8 cellular contexts compared by ENCODE assay signal in genomic region chr4:2534904-2535385, GRCh38. TPM values are rescaled to one million over a fixed set of nuclear protein-coding genes. Genes with fewer than 3 reads are reported as not detected.
DNase-seq lines count a peak whose midpoint lies in the region; ATAC-seq, FAIRE-seq and TF ChIP-seq lines count a peak whose summit lies in the region.

No MANE protein-coding gene starts in this region.

- no peak for TF ChIP-seq CTCF in ascending aorta (IDR thresholded peaks at IDR 0.05)
- no peak for TF ChIP-seq CTCF in HepG2 (CRISPR knock-in tag; IDR thresholded peaks at IDR 0.05)
- TF ChIP-seq CTCF in type B pancreatic cell (conservative IDR thresholded peaks at IDR 0.05): no peak

- TF ChIP-seq EP300 in HepG2 (IDR thresholded peaks at IDR 0.05; ENCODE audit: low read depth in 2 of 2, low read length in 2 of 2) (no peak), HepG2 (CRISPR knock-in tag; IDR thresholded peaks at IDR 0.05; ENCODE audit: borderline replicate concordance) (no peak)

- POLR2A ChIA-PET in HepG2 (lab: Yijun Ruan, JAX): interaction anchor here (0.7 to 2.5 kb wide), 2 partner anchors 8 to 66 kb away, joined by 4 to 25 read pairs; partner anchors contain the start of gene RNF4

- no peak overlapping the region for H2AFZ ChIP-seq in HepG2 (ENCODE audit: low read length)

- no peaks in the 10 kb centered on the region for H3K36me3 ChIP-seq in ascending aorta
- H3K36me3 ChIP-seq in HepG2 (replicated peaks in 1 of 2; ENCODE audit: control insufficient read depth in 1 of 2, insufficient read depth in 2 of 2, low read length in 2 of 2): no peaks in the 10 kb centered on the region

- H3K27ac ChIP-seq in ascending aorta: peak overlapping the region; percentile 85 to 95
- H3K27ac ChIP-seq in HepG2 (ENCODE audit: extremely low read length, insufficient read depth, low read length): peak overlapping the region; percentile 86

- in situ Hi-C loops in HepG2 (cut with HindIII; ENCODE audit: extremely low pct_ligation_motif_present, low pct_unique_long_range_greater_than_20kb): no loop called here

- H3K9me3 Mint-ChIP-seq in activated naive CD4-positive, alpha-beta T cell treated with anti-CD3 and anti-CD28 coated beads, Interleukin-2, amount 50 U/mL, for 24 hours: no peaks in the 10 kb centered on the region
- H3K9me3 Mint-ChIP-seq in type B pancreatic cell: no peaks in the 10 kb centered on the region

- H3K9ac ChIP-seq in HepG2 (ENCODE audit: insufficient read depth, low read depth, low read length): peak overlapping the region; percentile 92

- CTCF ChIA-PET in HepG2 (lab: Yijun Ruan, JAX; ENCODE audit: low intra/inter-chr PET ratio, low total read pairs): no interaction called here

- H3K27ac Mint-ChIP-seq in activated naive CD4-positive, alpha-beta T cell treated with anti-CD3 and anti-CD28 coated beads, Interleukin-2, amount 50 U/mL, for 24 hours: peak overlapping the region; percentile 72
- H3K27ac Mint-ChIP-seq in type B pancreatic cell: peak overlapping the region; percentile 93

- H3K4me3 Mint-ChIP-seq in activated naive CD4-positive, alpha-beta T cell treated with anti-CD3 and anti-CD28 coated beads, Interleukin-2, amount 50 U/mL, for 24 hours: peak overlapping the region; percentile 90
- peak overlapping the region; percentile 96 for H3K4me3 Mint-ChIP-seq in type B pancreatic cell

- no peak; a peak in 1 of 4 replicates for TF ChIP-seq POLR2A in HepG2 (IDR thresholded peaks at IDR 0.05; ENCODE audit: insufficient read depth in 1 of 2, low read depth in 2 of 2, low read length in 2 of 2)

- WGBS in HepG2 (ENCODE audit: low lambda C conversion rate): 3% methylated on average over 3 of the region's 6 CpGs

- FAIRE-seq in HepG2 (lab: Jason Lieb, UNC): no peak

- H3K27me3 Mint-ChIP-seq in activated naive CD4-positive, alpha-beta T cell treated with anti-CD3 and anti-CD28 coated beads, Interleukin-2, amount 50 U/mL, for 24 hours: no peaks in the 10 kb centered on the region
- no peaks in the 10 kb centered on the region for H3K27me3 Mint-ChIP-seq in type B pancreatic cell

- ATAC-seq in HepG2 (peak; percentile 4), GM19397 (IDR thresholded peaks at IDR 0.05; ENCODE audit: unreplicated experiment) (no peak), HG02759 (IDR thresholded peaks at IDR 0.05; ENCODE audit: unreplicated experiment) (no peak)

- no peaks in the 10 kb centered on the region for H3K9me3 ChIP-seq in ascending aorta
- H3K9me3 ChIP-seq in HepG2 (ENCODE audit: low read length): no peaks in the 10 kb centered on the region

- no peaks in the 10 kb centered on the region for H3K36me3 Mint-ChIP-seq in activated naive CD4-positive, alpha-beta T cell treated with anti-CD3 and anti-CD28 coated beads, Interleukin-2, amount 50 U/mL, for 24 hours
- peaks cover 4% of the 10 kb centered on the region for H3K36me3 Mint-ChIP-seq in type B pancreatic cell

- BruUV-seq in HepG2 (replicated peaks; lab: Mats Ljungman, UMichigan): no TSS peak

- no peak for DNase-seq in activated naive CD4-positive, alpha-beta T cell treated with anti-CD3 and anti-CD28 coated beads, Interleukin-2, amount 50 U/mL, for 16 hours
- DNase-seq in ascending aorta (ENCODE audit: low spot score in 2 of 2): peak in 1 of 2 donors; percentile 56
- peak; percentile 47 for DNase-seq in HepG2 (ENCODE audit: low spot score)
- no peak for DNase-seq in type B pancreatic cell (ENCODE audit: extremely low spot score, unreplicated experiment)
- no peak for DNase-seq in AML-193 (lab: John Stamatoyannopoulos, UW)

- peaks cover 22% of the 10 kb centered on the region for H4K20me1 ChIP-seq in HepG2 (ENCODE audit: insufficient read depth, low read length)

- H3K4me1 Mint-ChIP-seq in activated naive CD4-positive, alpha-beta T cell treated with anti-CD3 and anti-CD28 coated beads, Interleukin-2, amount 50 U/mL, for 24 hours: peaks cover 13% of the 10 kb centered on the region
- H3K4me1 Mint-ChIP-seq in type B pancreatic cell (ENCODE audit: unreplicated experiment): peaks cover 9% of the 10 kb centered on the region

- no peaks in the 10 kb centered on the region for H3K27me3 ChIP-seq in ascending aorta
- no peaks in the 10 kb centered on the region; a peak in 2 of 5 replicates for H3K27me3 ChIP-seq in HepG2 (ENCODE audit: control insufficient read depth in 1 of 2, insufficient read depth in 2 of 2, low read length in 2 of 2)

- intact Hi-C loops in ascending aorta (cut with DNase I) (loop anchor here (5.0 to 10.0 kb wide), 4 partner anchors 222 to 680 kb away; partner anchors contain the start of genes HAUS3, LETM1, NELFA and POLN), HepG2 (cut with micrococcal nuclease; ENCODE audit: unreplicated experiment) (no loop called here)

- peaks cover 30% of the 10 kb centered on the region for H3K79me2 ChIP-seq in HepG2 (ENCODE audit: insufficient read depth, low read length)

- H3K4me3 ChIP-seq in ascending aorta (peak overlapping the region; percentile 76 to 88), HepG2 (replicated peaks in 1 of 3; ENCODE audit: insufficient read depth in 1 of 3, low read depth in 2 of 3, low read length in 3 of 3) (peak overlapping the region; percentile 74 to 89 (median 86))

- TF ChIP-seq RAD21 in HepG2 (CRISPR knock-in tag; IDR thresholded peaks at IDR 0.05): no peak

- H3K4me2 ChIP-seq in HepG2 (ENCODE audit: low read depth, low read length): peak overlapping the region; percentile 96

- H3K4me1 ChIP-seq in ascending aorta (peaks cover 15 to 16% of the 10 kb centered on the region in 2 donors), HepG2 (ENCODE audit: insufficient read depth, low read length) (peaks cover 19% of the 10 kb centered on the region)

TF ChIP-seq in HepG2, 621 proteins besides CTCF, POLR2A, EP300 and RAD21 (continues in another document):
- TF ChIP-seq ZNF160 (CRISPR knock-in tag; IDR thresholded peaks at IDR 0.05): 0 out of 2 replicates have a peak, but pooled peaks have one; percentile 32
- peak; percentile 53; the same call in 1 of the 2 replicates for TF ChIP-seq MYPOP (CRISPR knock-in tag; IDR thresholded peaks at IDR 0.05)
- no peak for TF ChIP-seq ZBTB14 (CRISPR knock-in tag; IDR thresholded peaks at IDR 0.05)
- peak; percentile 36 for TF ChIP-seq ASH2L (IDR thresholded peaks at IDR 0.05; ENCODE audit: insufficient read length, low read depth, low read length)
- peak; percentile 25; the same call in 1 of the 2 replicates for TF ChIP-seq HDAC1 (CRISPR knock-in tag; IDR thresholded peaks at IDR 0.05)
- no peak for TF ChIP-seq HOXA5 (CRISPR knock-in tag; IDR thresholded peaks at IDR 0.05)
- TF ChIP-seq ZNF501 (CRISPR knock-in tag; IDR thresholded peaks at IDR 0.05): 0 out of 2 replicates have a peak, but pooled peaks have one; percentile 11
- TF ChIP-seq ZNF224 (CRISPR knock-in tag; IDR thresholded peaks at IDR 0.05): 0 out of 2 replicates have a peak, but pooled peaks have one; percentile 64
- no peak for TF ChIP-seq FOXP1 (IDR thresholded peaks at IDR 0.05)
- TF ChIP-seq FOXP1 (CRISPR knock-in tag; IDR thresholded peaks at IDR 0.05): no peak
- 0 out of 2 replicates have a peak, but pooled peaks have one; percentile 15 for TF ChIP-seq ZMYM2 (CRISPR knock-in tag; IDR thresholded peaks at IDR 0.05)
- TF ChIP-seq ZFP62 (CRISPR knock-in tag; IDR thresholded peaks at IDR 0.05): no peak

RNA-seq across cellular contexts. Expression of gene FAM193A, which starts 1.5 kb away (rescaled TPM):
- total RNA-seq in ascending aorta (30.9 TPM), HepG2 (2016; rRNA removed; fragmentation: Illumina TruSeq; extraction: Trizol) (7.2 and 8.7 TPM in 2 replicates), type B pancreatic cell (ENCODE audit: low replicate concordance) (26.8 and 37.1 TPM in 2 replicates)
- 10.0 and 11.2 TPM in 2 replicates for total RNA-seq in HepG2 (2016; cell fraction: cytosol; rRNA removed; fragmentation: Illumina TruSeq; extraction: Trizol; ENCODE audit: low read depth)
- 6.1 and 8.2 TPM in 2 replicates for total RNA-seq in HepG2 (2016; cell fraction: insoluble cytoplasmic fraction; rRNA removed; fragmentation: Illumina TruSeq; extraction: Trizol)
- total RNA-seq in HepG2 (2016; cell fraction: membrane; rRNA removed; fragmentation: Illumina TruSeq; extraction: Trizol): 9.2 and 9.9 TPM in 2 replicates
- total RNA-seq in HepG2 (2016; cell fraction: nucleus; rRNA removed; fragmentation: Illumina TruSeq; extraction: Trizol): 12.3 and 15.0 TPM in 2 replicates
- 5.7 and 6.0 TPM in 2 replicates for polyA plus RNA-seq in HepG2 (2011; rRNA removed)
- polyA plus RNA-seq in HepG2 (2011; cell fraction: cytosol; rRNA removed): 3.9 and 4.1 TPM in 2 replicates
- 19.7 and 23.8 TPM in 2 replicates for polyA plus RNA-seq in HepG2 (2011; cell fraction: nucleus; rRNA removed)
- polyA plus RNA-seq in HepG2 (2012): 10.7 and 11.2 TPM in 2 replicates
- polyA plus RNA-seq in HepG2 (2016; cell fraction: cytosol; fragmentation: Illumina TruSeq; extraction: Trizol; ENCODE audit: low read depth): 1.3 and 1.9 TPM in 2 replicates
- polyA plus RNA-seq in HepG2 (2016; cell fraction: insoluble cytoplasmic fraction; fragmentation: Illumina TruSeq; extraction: Trizol; ENCODE audit: low read depth): 6.5 and 8.6 TPM in 2 replicates
- 3.8 and 4.2 TPM in 2 replicates for polyA plus RNA-seq in HepG2 (2016; cell fraction: membrane; fragmentation: Illumina TruSeq; extraction: Trizol; ENCODE audit: low read depth)
- 32.1 and 35.7 TPM in 2 replicates for polyA plus RNA-seq in HepG2 (2016; cell fraction: nucleus; fragmentation: Illumina TruSeq; extraction: Trizol; ENCODE audit: insufficient read depth, low read depth)
- polyA minus RNA-seq in HepG2 (2011; rRNA and poly(A)+ RNA removed; ENCODE audit: low replicate concordance): 12.2 and 18.8 TPM in 2 replicates
- polyA minus RNA-seq in HepG2 (2011; cell fraction: cytosol; rRNA and poly(A)+ RNA removed): 10.0 and 11.0 TPM in 2 replicates
- polyA minus RNA-seq in HepG2 (2011; cell fraction: nucleus; rRNA and poly(A)+ RNA removed): 28.3 and 28.6 TPM in 2 replicates
